1 cellular context compared by ENCODE assay signal in genomic region chr1:101136739-101137138, GRCh38.
TF ChIP-seq lines count a peak whose summit lies in the region.

No MANE protein-coding gene starts in this region.

TF ChIP-seq in WTC11, 78 proteins besides CTCF, POLR2A, EP300 and RAD21 (continued from another document):
- TF ChIP-seq E2F5 (CRISPR knock-in tag; IDR thresholded peaks at IDR 0.05), result no peak
TF ChIP-seq in WTC11: peak in this region for 0.
